31 cellular contexts compared by ENCODE assay signal in the genomic region with DNA sequence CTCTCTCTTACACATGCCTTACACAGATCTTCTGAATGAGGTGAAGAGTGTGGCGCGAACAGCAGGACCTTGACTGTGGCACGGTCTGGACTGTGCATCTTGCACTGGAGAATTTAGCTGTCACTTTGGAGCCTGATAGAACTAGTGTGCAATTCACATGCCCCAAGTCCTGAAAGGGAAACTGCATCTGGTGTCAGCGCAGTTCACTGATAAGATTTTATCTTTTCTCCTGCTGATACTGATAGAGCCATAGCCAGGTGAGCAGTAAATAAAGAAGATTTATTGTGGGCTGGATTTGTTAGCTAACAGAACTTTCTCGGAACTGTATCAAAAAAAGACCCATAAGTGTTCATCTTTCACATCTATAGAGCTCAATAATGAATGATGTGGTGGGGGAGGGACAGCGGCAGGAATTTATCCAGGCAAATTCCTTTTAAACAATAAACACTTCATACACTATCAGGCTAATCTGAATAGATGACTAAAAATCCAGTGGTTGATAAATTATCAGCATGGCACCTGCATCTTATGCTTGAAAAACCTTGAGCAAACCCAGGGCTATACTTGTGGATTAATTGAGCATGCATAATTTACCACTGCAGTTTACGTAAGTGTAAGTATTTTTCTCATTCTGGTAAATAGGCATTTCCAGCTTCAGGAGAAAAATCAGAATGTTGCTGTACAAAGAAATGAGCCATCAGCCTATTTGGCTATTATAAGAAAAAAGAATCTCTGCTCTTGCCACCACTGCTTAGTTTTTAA.
DNase-seq lines count a peak whose midpoint lies in the region; ATAC-seq and TF ChIP-seq lines count a peak whose summit lies in the region.
"Had no signal": no experiment of that assay in that cellular context is flagged by ENCODE, and none has a peak within 500 bp of the region (broad histone marks: within the 10 kb centered on the region; RNA-seq: fewer than 3 reads in every experiment).

No MANE protein-coding gene starts in this region.

- H3K79me2 ChIP-seq in DND-41 (ENCODE audit: insufficient read depth, low read length), result no peaks in the 10 kb centered on the region

- ATAC-seq in DND-41 (ENCODE audit: insufficient read depth, low read depth), result peak; percentile 41
- ATAC-seq in SK-N-SH treated with all-trans-retinoic acid at 6 μM for 48 hours, result no peak
- ATAC-seq in GM21367 (IDR thresholded peaks at IDR 0.05; ENCODE audit: unreplicated experiment), result no peak
- ATAC-seq: activated naive CD4-positive, alpha-beta T cell treated with anti-CD3 and anti-CD28 coated beads, Interleukin-2, amount 50 U/mL, for 72 hours; Panc1; sciatic nerve; stimulated activated effector memory CD8-positive, alpha-beta T cell treated with anti-CD3 and anti-CD28 coated beads, Interleukin-12 subunit alpha, Interleukin-12 subunit beta, amount 100 ng/mL, for 72 hours; T-cell had no signal

- DNase-seq in DND-41 (peak; percentile 35), NCI-H146 treated with DMSO at 0.1 percent for 48 hours (lab: John Stamatoyannopoulos, UW; ENCODE audit: unreplicated experiment) (peak; percentile 70), nephron progenitor cell (no peak), superior temporal gyrus (ENCODE audit: extremely low spot score) (no peak), AG08396 (ENCODE audit: low spot score) (no peak)
- DNase-seq in activated T-cell treated with anti-CD3 and anti-CD28 coated beads, Interleukin-2, amount 50 U/mL, for 1 hour, result no peak
- DNase-seq: activated CD4-positive, alpha-beta memory T cell treated with anti-CD3 and anti-CD28 coated beads, Interleukin-2, amount 10 ng/mL, durations not matched to agents 7 days and 5 days; activated CD4-positive, alpha-beta T cell treated with anti-CD3 and anti-CD28 coated beads for 1 hour; anterior cingulate cortex; Caco-2; colonic mucosa; effector memory CD4-positive, alpha-beta T cell; erythroblast; GM23248; NCI-H2029; SIG-M5; stimulated activated CD4-positive, alpha-beta T cell treated with anti-CD3 and anti-CD28 coated beads, Interleukin-12 subunit alpha, Interleukin-12 subunit beta, amount 100 ng/mL, for 4 hours; stimulated activated CD4-positive, alpha-beta T cell treated with anti-CD3 and anti-CD28 coated beads, Interleukin-4, amount 100 ng/mL, for 1 hour; substantia nigra; T-cell; upper lobe of left lung had no signal

- no peaks in the 10 kb centered on the region for H3K9me3 ChIP-seq in DND-41 (ENCODE audit: insufficient read depth, low read length, severe bottlenecking)
- H3K9me3 ChIP-seq: BLaER1 treated with 17β-estradiol and CSF1 and Interleukin-3, amounts not matched to agents 10 nM and 100 nM; Caco-2; colonic mucosa; upper lobe of left lung had no signal

- H3K27me3 Mint-ChIP-seq in nephron progenitor cell (ENCODE audit: low read depth, poor library complexity), result no peaks in the 10 kb centered on the region

- peak overlapping the region; percentile 72 for H3K27ac Mint-ChIP-seq in nephron progenitor cell
- H3K27ac Mint-ChIP-seq: activated CD4-positive, alpha-beta memory T cell treated with anti-CD3 and anti-CD28 coated beads, Interleukin-2, amount 10 ng/mL, durations not matched to agents 7 days and 5 days; activated naive CD4-positive, alpha-beta T cell treated with anti-CD3 and anti-CD28 coated beads, Interleukin-2, amount 50 U/mL, for 72 hours; activated T-helper 2 cell treated with anti-CD3 and anti-CD28 coated beads, Interferon-gamma antibody, Interleukin-2, Interleukin-4, amounts not matched to agents 10 μg/mL and 5 μg/mL and 100 μg/mL, durations not matched to agents 14 hours and 24 hours and 36 hours; stimulated activated effector memory CD8-positive, alpha-beta T cell treated with anti-CD3 and anti-CD28 coated beads, Interleukin-12 subunit alpha, Interleukin-12 subunit beta, amount 100 ng/mL, for 72 hours; T-cell had no signal

- H3K27me3 ChIP-seq in DND-41 (ENCODE audit: insufficient read depth, low read length, poor library complexity), result no peaks in the 10 kb centered on the region
- H3K27me3 ChIP-seq: BLaER1 treated with 17β-estradiol and CSF1 and Interleukin-3, amounts not matched to agents 10 nM and 100 nM; cardiac muscle cell; colonic mucosa; upper lobe of left lung had no signal

- H3K9ac ChIP-seq in DND-41 (ENCODE audit: low read depth, low read length), result no peak overlapping the region
- H3K9ac ChIP-seq: BLaER1 treated with 17β-estradiol and CSF1 and Interleukin-3, amounts not matched to agents 10 nM and 100 nM; GM23248 had no signal

- no peak overlapping the region for H3K4me3 ChIP-seq in DND-41 (ENCODE audit: low read depth in 1 of 2, low read length in 2 of 2)
- H3K4me3 ChIP-seq: BLaER1 treated with 17β-estradiol and CSF1 and Interleukin-3, amounts not matched to agents 10 nM and 100 nM; cardiac muscle cell; colonic mucosa; GM23248; upper lobe of left lung had no signal

- no peak overlapping the region for H3K4me3 Mint-ChIP-seq in nephron progenitor cell
- H3K4me3 Mint-ChIP-seq: activated CD4-positive, alpha-beta memory T cell treated with anti-CD3 and anti-CD28 coated beads, Interleukin-2, amount 10 ng/mL, durations not matched to agents 7 days and 5 days; neural crest cell; stimulated activated effector memory CD8-positive, alpha-beta T cell treated with anti-CD3 and anti-CD28 coated beads, Interleukin-12 subunit alpha, Interleukin-12 subunit beta, amount 100 ng/mL, for 72 hours; T-cell had no signal

- peak overlapping the region; percentile 31 for H3K4me2 ChIP-seq in DND-41 (ENCODE audit: insufficient read depth, low read length)

- H3K27ac ChIP-seq in DND-41 (ENCODE audit: low read length), result peak overlapping the region; percentile 74
- H3K27ac ChIP-seq: BLaER1 treated with 17β-estradiol and CSF1 and Interleukin-3, amounts not matched to agents 10 nM and 100 nM; cardiac muscle cell; colonic mucosa; GM23248; upper lobe of left lung had no signal

- TF ChIP-seq CTCF in DND-41 (IDR thresholded peaks at IDR 0.05; ENCODE audit: borderline replicate concordance, extremely low read depth, low read length, poor library complexity, severe bottlenecking) (no peak), nephron progenitor cell (IDR thresholded peaks at IDR 0.05) (no peak)

- no peaks in the 10 kb centered on the region for H3K36me3 ChIP-seq in DND-41 (ENCODE audit: insufficient read depth, low read length)
- H3K36me3 ChIP-seq: BLaER1 treated with 17β-estradiol and CSF1 and Interleukin-3, amounts not matched to agents 10 nM and 100 nM; cardiac muscle cell; colonic mucosa; upper lobe of left lung had no signal

- peak overlapping the region; percentile 59 for H2AFZ ChIP-seq in DND-41 (ENCODE audit: low read depth, low read length)
- H2AFZ ChIP-seq: GM23248 had no signal

- no peaks in the 10 kb centered on the region for H3K36me3 Mint-ChIP-seq in nephron progenitor cell (ENCODE audit: low read depth)
- H3K36me3 Mint-ChIP-seq: activated naive CD4-positive, alpha-beta T cell treated with anti-CD3 and anti-CD28 coated beads, Interleukin-2, amount 50 U/mL, for 72 hours; stimulated activated effector memory CD8-positive, alpha-beta T cell treated with anti-CD3 and anti-CD28 coated beads, Interleukin-12 subunit alpha, Interleukin-12 subunit beta, amount 100 ng/mL, for 72 hours; T-cell had no signal

- peaks cover 6% of the 10 kb centered on the region for H3K4me1 Mint-ChIP-seq in nephron progenitor cell
- H3K4me1 Mint-ChIP-seq: neural crest cell; stimulated activated effector memory CD8-positive, alpha-beta T cell treated with anti-CD3 and anti-CD28 coated beads, Interleukin-12 subunit alpha, Interleukin-12 subunit beta, amount 100 ng/mL, for 72 hours had no signal

- H3K9me3 Mint-ChIP-seq in nephron progenitor cell, result no peaks in the 10 kb centered on the region
- H3K9me3 Mint-ChIP-seq: activated CD4-positive, alpha-beta memory T cell treated with anti-CD3 and anti-CD28 coated beads, Interleukin-2, amount 10 ng/mL, durations not matched to agents 7 days and 5 days; activated naive CD4-positive, alpha-beta T cell treated with anti-CD3 and anti-CD28 coated beads, Interleukin-2, amount 50 U/mL, for 72 hours; activated T-helper 2 cell treated with anti-CD3 and anti-CD28 coated beads, Interferon-gamma antibody, Interleukin-2, Interleukin-4, amounts not matched to agents 10 μg/mL and 5 μg/mL and 100 μg/mL, durations not matched to agents 14 hours and 24 hours and 36 hours; neural crest cell; stimulated activated effector memory CD8-positive, alpha-beta T cell treated with anti-CD3 and anti-CD28 coated beads, Interleukin-12 subunit alpha, Interleukin-12 subunit beta, amount 100 ng/mL, for 72 hours; T-cell had no signal

- H3K4me1 ChIP-seq in DND-41 (ENCODE audit: insufficient read depth, low read length), result peaks cover 74% of the 10 kb centered on the region
- H3K4me1 ChIP-seq: Caco-2, colonic mucosa, upper lobe of left lung had no signal

- no peaks in the 10 kb centered on the region for H4K20me1 ChIP-seq in DND-41 (ENCODE audit: insufficient read depth, low read length)
- H4K20me1 ChIP-seq: BLaER1 treated with 17β-estradiol and CSF1 and Interleukin-3, amounts not matched to agents 10 nM and 100 nM had no signal

TF ChIP-seq in SK-N-SH treated with all-trans-retinoic acid at 6 μM for 48 hours, 23 proteins besides CTCF, POLR2A, EP300 and RAD21 (continues in another document):
- TF ChIP-seq RARB (CRISPR knock-in tag; IDR thresholded peaks at IDR 0.05), result no peak
- TF ChIP-seq GLIS3 (CRISPR knock-in tag; IDR thresholded peaks at IDR 0.05), result no peak
- TF ChIP-seq ISL1 (CRISPR knock-in tag; IDR thresholded peaks at IDR 0.05), result no peak
- TF ChIP-seq BACH2 (CRISPR knock-in tag; IDR thresholded peaks at IDR 0.05; ENCODE audit: borderline replicate concordance), result no peak
- TF ChIP-seq, protein P1, sequence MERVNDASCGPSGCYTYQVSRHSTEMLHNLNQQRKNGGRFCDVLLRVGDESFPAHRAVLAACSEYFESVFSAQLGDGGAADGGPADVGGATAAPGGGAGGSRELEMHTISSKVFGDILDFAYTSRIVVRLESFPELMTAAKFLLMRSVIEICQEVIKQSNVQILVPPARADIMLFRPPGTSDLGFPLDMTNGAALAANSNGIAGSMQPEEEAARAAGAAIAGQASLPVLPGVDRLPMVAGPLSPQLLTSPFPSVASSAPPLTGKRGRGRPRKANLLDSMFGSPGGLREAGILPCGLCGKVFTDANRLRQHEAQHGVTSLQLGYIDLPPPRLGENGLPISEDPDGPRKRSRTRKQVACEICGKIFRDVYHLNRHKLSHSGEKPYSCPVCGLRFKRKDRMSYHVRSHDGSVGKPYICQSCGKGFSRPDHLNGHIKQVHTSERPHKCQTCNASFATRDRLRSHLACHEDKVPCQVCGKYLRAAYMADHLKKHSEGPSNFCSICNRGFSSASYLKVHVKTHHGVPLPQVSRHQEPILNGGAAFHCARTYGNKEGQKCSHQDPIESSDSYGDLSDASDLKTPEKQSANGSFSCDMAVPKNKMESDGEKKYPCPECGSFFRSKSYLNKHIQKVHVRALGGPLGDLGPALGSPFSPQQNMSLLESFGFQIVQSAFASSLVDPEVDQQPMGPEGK (CRISPR knock-in tag; IDR thresholded peaks at IDR 0.05; ENCODE audit: borderline replicate concordance), result no peak
- peak; percentile 51; the same call in 1 of the 2 replicates for TF ChIP-seq TCF4 (CRISPR knock-in tag; IDR thresholded peaks at IDR 0.05; ENCODE audit: borderline replicate concordance)

Comparison
In these comparisons a context has a peak if more than half of its experiments do, and no peak if none do; other contexts are left out.
1. DNase-seq: peak in DND-41 (single experiment) and NCI-H146 treated with DMSO at 0.1 percent for 48 hours (single experiment); none in nephron progenitor cell (single experiment), activated T-cell treated with anti-CD3 and anti-CD28 coated beads, Interleukin-2, amount 50 U/mL, for 1 hour (single experiment), superior temporal gyrus (single experiment) and AG08396 (single experiment).